In the genomic region with DNA sequence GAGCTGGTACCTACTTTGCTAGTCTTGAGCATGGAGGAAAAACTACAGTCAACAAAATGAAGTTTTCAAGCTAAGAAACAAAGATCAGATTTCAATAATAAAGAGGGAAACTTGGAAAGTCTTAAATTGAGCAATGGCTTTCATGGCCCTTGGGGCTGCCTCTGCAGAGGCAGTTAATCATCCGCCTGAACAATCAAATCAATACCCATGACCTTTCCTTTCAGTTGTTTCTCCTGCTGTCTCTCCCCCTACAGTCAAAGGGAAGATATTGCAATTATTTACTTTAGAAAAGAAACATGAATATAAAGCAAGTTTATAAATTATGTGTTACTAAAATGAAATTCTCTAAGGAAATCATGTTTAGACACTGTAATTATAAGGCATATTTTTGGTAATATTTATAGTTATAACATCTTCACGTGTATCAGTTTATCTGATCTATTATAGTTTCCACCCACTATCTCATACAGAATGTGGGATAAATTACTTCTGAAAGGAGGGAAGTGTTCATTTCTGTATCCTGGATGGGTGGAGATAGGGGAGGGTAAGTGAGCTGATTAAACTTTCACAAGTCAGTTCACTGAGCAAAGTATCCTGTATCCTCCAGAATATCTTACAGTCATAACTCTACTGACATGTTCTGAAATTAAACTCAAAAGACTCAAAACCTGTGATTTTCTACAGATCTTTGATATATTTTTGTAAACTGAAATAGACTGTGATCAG, we compare ENCODE assay signal across 1 cellular context.
TF ChIP-seq lines count a peak whose summit lies in the region.

No MANE protein-coding gene starts in this region.

TF ChIP-seq in IMR-90, 13 proteins besides CTCF, POLR2A, EP300 and RAD21 (continued from another document):
- TF ChIP-seq, protein P1, sequence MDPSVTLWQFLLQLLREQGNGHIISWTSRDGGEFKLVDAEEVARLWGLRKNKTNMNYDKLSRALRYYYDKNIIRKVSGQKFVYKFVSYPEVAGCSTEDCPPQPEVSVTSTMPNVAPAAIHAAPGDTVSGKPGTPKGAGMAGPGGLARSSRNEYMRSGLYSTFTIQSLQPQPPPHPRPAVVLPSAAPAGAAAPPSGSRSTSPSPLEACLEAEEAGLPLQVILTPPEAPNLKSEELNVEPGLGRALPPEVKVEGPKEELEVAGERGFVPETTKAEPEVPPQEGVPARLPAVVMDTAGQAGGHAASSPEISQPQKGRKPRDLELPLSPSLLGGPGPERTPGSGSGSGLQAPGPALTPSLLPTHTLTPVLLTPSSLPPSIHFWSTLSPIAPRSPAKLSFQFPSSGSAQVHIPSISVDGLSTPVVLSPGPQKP (IDR thresholded peaks at IDR 0.05; ENCODE audit: borderline replicate concordance, low read depth, low read length) = no peak
- TF ChIP-seq SMC3 (IDR thresholded peaks at IDR 0.05; ENCODE audit: low read depth, low read length) = no peak
- no peak for TF ChIP-seq RFX5 (IDR thresholded peaks at IDR 0.05; ENCODE audit: low read depth, low read length)
- TF ChIP-seq MAFK (IDR thresholded peaks at IDR 0.05; ENCODE audit: low read depth, low read length) = no peak
- TF ChIP-seq CHD1 (IDR thresholded peaks at IDR 0.05; ENCODE audit: low read depth, low read length) = no peak
- TF ChIP-seq MXI1 (IDR thresholded peaks at IDR 0.05; ENCODE audit: borderline replicate concordance, low read depth, low read length) = no peak
- no peak for TF ChIP-seq MAZ (IDR thresholded peaks at IDR 0.05; ENCODE audit: borderline replicate concordance, low read depth, low read length)
- TF ChIP-seq NFE2L2 (IDR thresholded peaks at IDR 0.05; ENCODE audit: low read depth, low read length) = no peak
- no peak for TF ChIP-seq BHLHE40 (IDR thresholded peaks at IDR 0.05; ENCODE audit: low read depth, low read length)
- no peak for TF ChIP-seq FOS (IDR thresholded peaks at IDR 0.05; ENCODE audit: low read depth, low read length)
- TF ChIP-seq RCOR1 (IDR thresholded peaks at IDR 0.05; ENCODE audit: insufficient replicate concordance, low read length) = no peak
- no peak for TF ChIP-seq CEBPB (IDR thresholded peaks at IDR 0.05; ENCODE audit: low read depth, low read length)
